1 cellular context compared by ENCODE assay signal in the genomic region with DNA sequence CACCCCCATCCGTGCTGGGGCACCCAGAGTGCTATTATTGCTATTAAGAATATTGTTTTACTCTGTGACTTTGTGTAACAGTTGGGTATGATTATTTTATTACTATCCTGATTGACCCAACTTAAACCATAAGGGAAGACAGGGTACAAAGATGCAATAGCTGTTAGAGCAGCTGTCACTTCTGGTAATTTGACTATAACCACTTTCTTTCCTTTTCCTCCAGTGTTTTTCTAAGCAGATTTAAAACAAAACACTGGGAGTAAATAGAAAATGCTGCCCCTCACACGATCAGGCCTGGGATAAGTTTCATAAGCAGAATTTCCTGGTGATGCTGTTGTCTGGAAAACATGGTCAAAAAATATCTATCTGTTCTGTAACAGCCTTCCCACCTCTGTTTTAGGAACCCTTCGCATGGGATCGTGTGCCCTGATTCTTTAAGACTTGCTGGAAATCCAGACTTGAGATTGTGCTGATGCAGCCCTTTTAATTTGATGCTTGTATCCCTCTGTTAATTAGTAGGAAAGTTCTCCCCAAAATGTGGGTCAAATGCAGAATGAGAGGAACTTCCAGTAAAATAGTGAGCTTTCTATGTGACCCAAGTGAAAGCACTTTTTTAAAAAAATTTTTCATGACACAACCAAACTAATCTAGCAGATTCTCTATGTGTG.
TF ChIP-seq lines count a peak whose summit lies in the region.

No MANE protein-coding gene starts in this region.

TF ChIP-seq in IMR-90, 13 proteins besides CTCF, POLR2A, EP300 and RAD21:
- no peak for TF ChIP-seq RFX5 (IDR thresholded peaks at IDR 0.05; ENCODE audit: low read depth, low read length)
- no peak for TF ChIP-seq BHLHE40 (IDR thresholded peaks at IDR 0.05; ENCODE audit: low read depth, low read length)
- TF ChIP-seq MAFK (IDR thresholded peaks at IDR 0.05; ENCODE audit: low read depth, low read length) = peak; percentile 76
- TF ChIP-seq, protein P1, sequence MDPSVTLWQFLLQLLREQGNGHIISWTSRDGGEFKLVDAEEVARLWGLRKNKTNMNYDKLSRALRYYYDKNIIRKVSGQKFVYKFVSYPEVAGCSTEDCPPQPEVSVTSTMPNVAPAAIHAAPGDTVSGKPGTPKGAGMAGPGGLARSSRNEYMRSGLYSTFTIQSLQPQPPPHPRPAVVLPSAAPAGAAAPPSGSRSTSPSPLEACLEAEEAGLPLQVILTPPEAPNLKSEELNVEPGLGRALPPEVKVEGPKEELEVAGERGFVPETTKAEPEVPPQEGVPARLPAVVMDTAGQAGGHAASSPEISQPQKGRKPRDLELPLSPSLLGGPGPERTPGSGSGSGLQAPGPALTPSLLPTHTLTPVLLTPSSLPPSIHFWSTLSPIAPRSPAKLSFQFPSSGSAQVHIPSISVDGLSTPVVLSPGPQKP (IDR thresholded peaks at IDR 0.05; ENCODE audit: borderline replicate concordance, low read depth, low read length) = no peak
- no peak for TF ChIP-seq RCOR1 (IDR thresholded peaks at IDR 0.05; ENCODE audit: insufficient replicate concordance, low read length)
- TF ChIP-seq, protein P2, sequence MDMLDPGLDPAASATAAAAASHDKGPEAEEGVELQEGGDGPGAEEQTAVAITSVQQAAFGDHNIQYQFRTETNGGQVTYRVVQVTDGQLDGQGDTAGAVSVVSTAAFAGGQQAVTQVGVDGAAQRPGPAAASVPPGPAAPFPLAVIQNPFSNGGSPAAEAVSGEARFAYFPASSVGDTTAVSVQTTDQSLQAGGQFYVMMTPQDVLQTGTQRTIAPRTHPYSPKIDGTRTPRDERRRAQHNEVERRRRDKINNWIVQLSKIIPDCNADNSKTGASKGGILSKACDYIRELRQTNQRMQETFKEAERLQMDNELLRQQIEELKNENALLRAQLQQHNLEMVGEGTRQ (IDR thresholded peaks at IDR 0.05; ENCODE audit: low read depth, low read length) = no peak
- no peak for TF ChIP-seq SMC3 (IDR thresholded peaks at IDR 0.05; ENCODE audit: low read depth, low read length)
